In the genomic region with DNA sequence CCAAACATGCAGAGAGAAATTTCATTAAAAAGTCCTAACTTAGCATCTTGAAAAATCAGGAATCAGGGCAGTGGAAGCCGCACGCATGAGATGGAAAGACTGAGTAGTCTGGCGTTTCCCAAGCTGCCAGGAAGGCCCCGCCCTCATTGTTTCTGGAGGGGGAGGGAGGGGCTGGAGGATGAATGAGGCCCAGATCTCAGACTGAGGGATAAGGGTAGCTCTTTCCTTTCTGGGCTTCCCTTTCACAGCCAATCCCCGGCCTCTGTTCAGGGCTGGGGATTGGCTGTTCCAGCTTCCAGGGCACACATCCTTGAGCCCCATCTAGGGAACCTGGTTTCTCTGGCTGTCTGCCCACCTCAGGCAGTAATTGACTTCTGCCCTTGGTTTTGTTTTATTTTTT, we compare ENCODE assay signal across 8 cellular contexts. TPM values are rescaled to one million over a fixed set of nuclear protein-coding genes. Genes with fewer than 3 reads are reported as not detected.
A peak's percentile ranks its signal among the peaks of the same experiment; 100 is the strongest.
DNase-seq lines count a peak whose midpoint lies in the region; ATAC-seq, FAIRE-seq and TF ChIP-seq lines count a peak whose summit lies in the region.

No MANE protein-coding gene starts in this region.

- H3K4me3 ChIP-seq in A549, result no peak overlapping the region
- no peak overlapping the region for H3K4me3 ChIP-seq in hepatocyte
- no peak overlapping the region for H3K4me3 ChIP-seq in thoracic aorta

- H3K36me3 ChIP-seq in hepatocyte (replicated peaks; ENCODE audit: insufficient read depth, low read depth) (no peaks in the 10 kb centered on the region), thoracic aorta (peaks cover 27% of the 10 kb centered on the region)

- H3K4me1 ChIP-seq in A549 (peaks cover 15% of the 10 kb centered on the region; the same call in 1 of the 3 replicates), hepatocyte (ENCODE audit: insufficient read depth) (peaks cover 13% of the 10 kb centered on the region), thoracic aorta (ENCODE audit: control insufficient read depth in 1 of 2, low read depth in 2 of 2) (peaks cover 23 to 38% of the 10 kb centered on the region in 2 donors)

- no peak for TF ChIP-seq POLR2A in A549 (IDR thresholded peaks at IDR 0.05; ENCODE audit: low read length)

- no peaks in the 10 kb centered on the region for H4K20me1 ChIP-seq in hepatocyte (ENCODE audit: insufficient read depth, poor library complexity, severe bottlenecking)

- CTCF ChIA-PET in A549 (lab: Yijun Ruan, JAX), result interaction anchor here (0.6 to 7.9 kb wide), 3 partner anchors 37 to 333 kb away, joined by 3 to 48 read pairs (median 4); no protein-coding TSS in a partner anchor

- ATAC-seq in A549 (peak in 1 of 2 experiments; percentile 46; a peak in 3 of 6 replicates), thoracic aorta (ENCODE audit: insufficient number of reproducible peaks, low FRiP score, low read depth) (peak; percentile 87), HG02642 (IDR thresholded peaks at IDR 0.05; ENCODE audit: poor library complexity, unreplicated experiment) (no peak)

- H3K9me3 ChIP-seq in A549 (no peaks in the 10 kb centered on the region), hepatocyte (ENCODE audit: low read depth) (no peaks in the 10 kb centered on the region), thoracic aorta (no peaks in the 10 kb centered on the region)

- H2AFZ ChIP-seq in hepatocyte, result no peak overlapping the region

- TF ChIP-seq EP300 in A549 (IDR thresholded peaks at IDR 0.05), result no peak

- H3K9me2 ChIP-seq in hepatocyte (replicated peaks; ENCODE audit: insufficient read depth), result no peaks in the 10 kb centered on the region

- TF ChIP-seq CTCF in A549 (IDR thresholded peaks at IDR 0.05), result no peak
- no peak for TF ChIP-seq CTCF in hepatocyte (IDR thresholded peaks at IDR 0.05; ENCODE audit: poor library complexity)
- no peak for TF ChIP-seq CTCF in thoracic aorta (IDR thresholded peaks at IDR 0.05)

- no peaks in the 10 kb centered on the region for H3K27me3 ChIP-seq in hepatocyte
- no peaks in the 10 kb centered on the region for H3K27me3 ChIP-seq in thoracic aorta (replicated peaks; ENCODE audit: insufficient read depth)

- TF ChIP-seq RAD21 in A549 (conservative IDR thresholded peaks at IDR 0.05 in 1 of 2, IDR thresholded peaks at IDR 0.05 in 1 of 2), result no peak

- DNase-seq in A549 (ENCODE audit: low read depth in 1 of 2, low spot score in 1 of 2), result no peak
- DNase-seq in HPDE6-E6E7 (ENCODE audit: extremely low spot score), result peak; percentile 62
- peak; percentile 85 for DNase-seq in amniotic stem cell (lab: John Stamatoyannopoulos, UW)
- DNase-seq in hepatocyte (ENCODE audit: low spot score), result peak; percentile 91
- DNase-seq in thoracic aorta (ENCODE audit: low spot score), result peak; percentile 77
- DNase-seq in stimulated activated CD8-positive, alpha-beta memory T cell treated with anti-CD3 and anti-CD28 coated beads, Interleukin-4, amount 100 ng/mL, for 48 hours, result no peak
- DNase-seq in KG1 (lab: John Stamatoyannopoulos, UW), result no peak

- H3K27ac ChIP-seq in A549, result no peak overlapping the region
- peak overlapping the region; percentile 66 for H3K27ac ChIP-seq in hepatocyte
- H3K27ac ChIP-seq in thoracic aorta, result peak overlapping the region; percentile 81 to 85

- no peak for FAIRE-seq in A549 (lab: Jason Lieb, UNC)

- POLR2A ChIA-PET in A549 (lab: Yijun Ruan, JAX), result interaction anchor here (0.7 kb wide), 1 partner anchor 9 kb away, joined by 4 read pairs; no protein-coding TSS in a partner anchor

- H3K79me2 ChIP-seq in hepatocyte, result peaks cover 10% of the 10 kb centered on the region

- 60% methylated on average over 5 of the region's 5 CpGs for WGBS in A549 (ENCODE audit: missing lambda C conversion rate)
- 15% methylated on average over 5 of the region's 5 CpGs for WGBS in hepatocyte (ENCODE audit: low lambda C conversion rate, missing lambda C conversion rate)

- 0 out of 3 replicates have a peak overlapping the region, but pooled peaks have one; percentile 14 for H3K4me2 ChIP-seq in A549
- peak overlapping the region; percentile 56 for H3K4me2 ChIP-seq in hepatocyte

TF ChIP-seq in A549, 52 proteins besides CTCF, POLR2A, EP300 and RAD21:
- TF ChIP-seq CHD4 (IDR thresholded peaks at IDR 0.05; ENCODE audit: borderline replicate concordance) (no peak), PHF8 (IDR thresholded peaks at IDR 0.05; ENCODE audit: borderline replicate concordance, low read depth) (no peak), SREBF2 (IDR thresholded peaks at IDR 0.05) (no peak), MAFK (IDR thresholded peaks at IDR 0.05; ENCODE audit: partially characterized antibody) (no peak), BHLHE40 (IDR thresholded peaks at IDR 0.05; ENCODE audit: low read depth, low read length) (no peak)
- TF ChIP-seq, protein P1, sequence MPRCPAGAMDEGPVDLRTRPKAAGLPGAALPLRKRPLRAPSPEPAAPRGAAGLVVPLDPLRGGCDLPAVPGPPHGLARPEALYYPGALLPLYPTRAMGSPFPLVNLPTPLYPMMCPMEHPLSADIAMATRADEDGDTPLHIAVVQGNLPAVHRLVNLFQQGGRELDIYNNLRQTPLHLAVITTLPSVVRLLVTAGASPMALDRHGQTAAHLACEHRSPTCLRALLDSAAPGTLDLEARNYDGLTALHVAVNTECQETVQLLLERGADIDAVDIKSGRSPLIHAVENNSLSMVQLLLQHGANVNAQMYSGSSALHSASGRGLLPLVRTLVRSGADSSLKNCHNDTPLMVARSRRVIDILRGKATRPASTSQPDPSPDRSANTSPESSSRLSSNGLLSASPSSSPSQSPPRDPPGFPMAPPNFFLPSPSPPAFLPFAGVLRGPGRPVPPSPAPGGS (IDR thresholded peaks at IDR 0.05), result no peak
- TF ChIP-seq, protein P2, sequence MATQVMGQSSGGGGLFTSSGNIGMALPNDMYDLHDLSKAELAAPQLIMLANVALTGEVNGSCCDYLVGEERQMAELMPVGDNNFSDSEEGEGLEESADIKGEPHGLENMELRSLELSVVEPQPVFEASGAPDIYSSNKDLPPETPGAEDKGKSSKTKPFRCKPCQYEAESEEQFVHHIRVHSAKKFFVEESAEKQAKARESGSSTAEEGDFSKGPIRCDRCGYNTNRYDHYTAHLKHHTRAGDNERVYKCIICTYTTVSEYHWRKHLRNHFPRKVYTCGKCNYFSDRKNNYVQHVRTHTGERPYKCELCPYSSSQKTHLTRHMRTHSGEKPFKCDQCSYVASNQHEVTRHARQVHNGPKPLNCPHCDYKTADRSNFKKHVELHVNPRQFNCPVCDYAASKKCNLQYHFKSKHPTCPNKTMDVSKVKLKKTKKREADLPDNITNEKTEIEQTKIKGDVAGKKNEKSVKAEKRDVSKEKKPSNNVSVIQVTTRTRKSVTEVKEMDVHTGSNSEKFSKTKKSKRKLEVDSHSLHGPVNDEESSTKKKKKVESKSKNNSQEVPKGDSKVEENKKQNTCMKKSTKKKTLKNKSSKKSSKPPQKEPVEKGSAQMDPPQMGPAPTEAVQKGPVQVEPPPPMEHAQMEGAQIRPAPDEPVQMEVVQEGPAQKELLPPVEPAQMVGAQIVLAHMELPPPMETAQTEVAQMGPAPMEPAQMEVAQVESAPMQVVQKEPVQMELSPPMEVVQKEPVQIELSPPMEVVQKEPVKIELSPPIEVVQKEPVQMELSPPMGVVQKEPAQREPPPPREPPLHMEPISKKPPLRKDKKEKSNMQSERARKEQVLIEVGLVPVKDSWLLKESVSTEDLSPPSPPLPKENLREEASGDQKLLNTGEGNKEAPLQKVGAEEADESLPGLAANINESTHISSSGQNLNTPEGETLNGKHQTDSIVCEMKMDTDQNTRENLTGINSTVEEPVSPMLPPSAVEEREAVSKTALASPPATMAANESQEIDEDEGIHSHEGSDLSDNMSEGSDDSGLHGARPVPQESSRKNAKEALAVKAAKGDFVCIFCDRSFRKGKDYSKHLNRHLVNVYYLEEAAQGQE (IDR thresholded peaks at IDR 0.05), result no peak
- TF ChIP-seq, protein P3, sequence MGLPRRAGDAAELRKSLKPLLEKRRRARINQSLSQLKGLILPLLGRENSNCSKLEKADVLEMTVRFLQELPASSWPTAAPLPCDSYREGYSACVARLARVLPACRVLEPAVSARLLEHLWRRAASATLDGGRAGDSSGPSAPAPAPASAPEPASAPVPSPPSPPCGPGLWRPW (IDR thresholded peaks at IDR 0.05), result no peak

RNA-seq across cellular contexts. Expression of a gene that starts 7.3 kb away (rescaled TPM):
- polyA plus RNA-seq in A549 (2011; rRNA removed), result 105 and 131 TPM in 2 replicates
- polyA plus RNA-seq in A549 (2012; cell fraction: cytosol; rRNA removed), result 250 and 295 TPM in 2 replicates
- polyA plus RNA-seq in A549 (2012; cell fraction: nucleus; rRNA removed), result 108 and 158 TPM in 2 replicates
- 143 to 146 TPM (median 144 TPM) in 3 replicates for polyA plus RNA-seq in A549 (2017; fragmentation: RNase III; extraction: RNeasy Plus Mini Kit Qiagen cat#74134 plus additional on column Dnase treatment)
- polyA minus RNA-seq in A549 (2011; rRNA and poly(A)+ RNA removed), result 111 and 148 TPM in 2 replicates
- 89.2 and 97.0 TPM in 2 replicates for total RNA-seq in hepatocyte
- polyA plus RNA-seq in hepatocyte, result 214 and 220 TPM in 2 replicates
- 100 to 1,000 TPM; 114 to 128 TPM for total RNA-seq in thoracic aorta

RNA-seq across cellular contexts. Expression of a gene that starts 13.7 kb away (rescaled TPM):
- polyA plus RNA-seq in A549 (2011; rRNA removed), result 1.6 and 1.7 TPM in 2 replicates
- polyA plus RNA-seq in A549 (2012; cell fraction: cytosol; rRNA removed), result 3.0 and 4.5 TPM in 2 replicates
- 6.2 and 8.3 TPM in 2 replicates for polyA plus RNA-seq in A549 (2012; cell fraction: nucleus; rRNA removed)
- 3.4 to 3.9 TPM (median 3.7 TPM) in 3 replicates for polyA plus RNA-seq in A549 (2017; fragmentation: RNase III; extraction: RNeasy Plus Mini Kit Qiagen cat#74134 plus additional on column Dnase treatment)
- 2.6 and 3.2 TPM in 2 replicates for polyA minus RNA-seq in A549 (2011; rRNA and poly(A)+ RNA removed)
- total RNA-seq in hepatocyte, result 3.1 and 3.7 TPM in 2 replicates
- 2.8 and 3.5 TPM in 2 replicates for polyA plus RNA-seq in hepatocyte
- 10 to 100 TPM in 1 of 2 donors, 1 to 10 TPM in 1; 9.5 to 11.8 TPM for total RNA-seq in thoracic aorta

RNA-seq across cellular contexts. Expression of a gene that starts 17.2 kb away (rescaled TPM):
- polyA plus RNA-seq in A549 (2011; rRNA removed), result 12.2 and 12.6 TPM in 2 replicates
- 18.6 and 24.9 TPM in 2 replicates for polyA plus RNA-seq in A549 (2012; cell fraction: cytosol; rRNA removed)
- 74.8 and 104 TPM in 2 replicates for polyA plus RNA-seq in A549 (2012; cell fraction: nucleus; rRNA removed)
- polyA plus RNA-seq in A549 (2017; fragmentation: RNase III; extraction: RNeasy Plus Mini Kit Qiagen cat#74134 plus additional on column Dnase treatment), result 14.5 to 16.2 TPM (median 15.9 TPM) in 3 replicates
- 12.5 and 13.6 TPM in 2 replicates for polyA minus RNA-seq in A549 (2011; rRNA and poly(A)+ RNA removed)
- 16.0 and 18.5 TPM in 2 replicates for total RNA-seq in hepatocyte
- polyA plus RNA-seq in hepatocyte, result 21.9 and 22.8 TPM in 2 replicates
- 10 to 100 TPM; 54.6 to 63.0 TPM for total RNA-seq in thoracic aorta

Comparison
In these comparisons a context has a peak if more than half of its experiments do, and no peak if none do; other contexts are left out.
1. DNase-seq: peak in HPDE6-E6E7 (single experiment), amniotic stem cell (single experiment), hepatocyte (single experiment) and thoracic aorta (single experiment); none in A549 (0 of 2), stimulated activated CD8-positive, alpha-beta memory T cell treated with anti-CD3 and anti-CD28 coated beads, Interleukin-4, amount 100 ng/mL, for 48 hours (single experiment) and KG1 (single experiment).
2. H3K27ac ChIP-seq: peak in hepatocyte (single experiment) and thoracic aorta (2 of 2); none in A549 (0 of 2).